In the genomic region with DNA sequence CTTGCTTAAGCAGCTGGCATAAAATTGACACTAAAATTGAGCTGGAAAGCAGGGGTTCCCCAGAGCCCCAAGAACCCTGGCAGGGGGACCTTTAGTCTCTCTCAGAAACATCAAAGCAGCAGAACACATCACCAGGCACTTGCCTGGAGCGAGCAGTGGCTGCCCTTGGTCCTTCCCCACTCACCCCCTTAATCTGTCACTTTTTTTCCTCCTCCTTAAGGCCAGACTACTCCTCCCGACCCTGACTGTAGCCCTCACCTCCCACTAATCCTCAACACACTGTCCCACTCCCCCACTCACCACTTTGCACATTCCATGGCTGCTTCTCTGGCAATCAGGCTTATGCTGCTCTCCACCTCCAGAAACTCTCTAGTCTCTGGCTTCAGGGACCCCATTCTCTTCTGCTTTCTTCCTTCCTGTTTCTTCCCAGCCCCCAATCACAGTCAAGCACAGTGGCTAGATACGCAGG, we compare ENCODE assay signal across 8 cellular contexts. TPM values are rescaled to one million over a fixed set of nuclear protein-coding genes. Genes with fewer than 3 reads are reported as not detected.
DNase-seq lines count a peak whose midpoint lies in the region; ATAC-seq, FAIRE-seq and TF ChIP-seq lines count a peak whose summit lies in the region.

No MANE protein-coding gene starts in this region.

- in situ Hi-C loops in HepG2 (cut with HindIII; ENCODE audit: extremely low pct_ligation_motif_present, low pct_unique_long_range_greater_than_20kb), result loop anchor here (5.0 kb wide), 1 partner anchor 115 kb away; no protein-coding TSS in a partner anchor

- FAIRE-seq in astrocyte (lab: Jason Lieb, UNC) (no peak), HepG2 (lab: Jason Lieb, UNC) (no peak), urothelium cell line (lab: Jason Lieb, UNC) (no peak)

- H3K79me2 ChIP-seq in astrocyte (ENCODE audit: insufficient read depth, low read length) (peaks cover 15% of the 10 kb centered on the region), HepG2 (ENCODE audit: insufficient read depth, low read length) (peaks cover 11% of the 10 kb centered on the region)

- under 1% methylated on average over 3 of the region's 3 CpGs for WGBS in HepG2 (ENCODE audit: low lambda C conversion rate)

- H3K27ac Mint-ChIP-seq in astrocyte (ENCODE audit: unreplicated experiment), result peak overlapping the region; percentile 22

- peaks cover 19% of the 10 kb centered on the region for H3K36me3 ChIP-seq in HUES48 (ENCODE audit: control insufficient read depth, insufficient read depth, low read length)
- peaks cover under 1% of the 10 kb centered on the region for H3K36me3 ChIP-seq in astrocyte (ENCODE audit: insufficient read depth, low read length)
- H3K36me3 ChIP-seq in HepG2 (replicated peaks in 1 of 2; ENCODE audit: control insufficient read depth in 1 of 2, insufficient read depth in 2 of 2, low read length in 2 of 2), result peaks cover 0 to 6% of the 10 kb centered on the region in 2 experiments; a peak in 1 of 5 replicates

- no peak for DNase-seq in astrocyte (ENCODE audit: low read depth)
- DNase-seq in HepG2 (ENCODE audit: low spot score), result no peak
- peak; percentile 7 for DNase-seq in urothelium cell line (ENCODE audit: low spot score)
- no peak for DNase-seq in putamen (ENCODE audit: low spot score)
- no peak for DNase-seq in islet precursor cell

- no peaks in the 10 kb centered on the region for H3K9me3 Mint-ChIP-seq in astrocyte (ENCODE audit: unreplicated experiment)

- H3K27ac ChIP-seq in HUES48 (ENCODE audit: low read depth, low read length) (no peak overlapping the region), astrocyte (ENCODE audit: low read depth, low read length) (no peak overlapping the region), HepG2 (ENCODE audit: extremely low read length, insufficient read depth, low read length) (no peak overlapping the region)

- H2AFZ ChIP-seq in astrocyte (ENCODE audit: low read depth, low read length) (peak overlapping the region; percentile 92), HepG2 (ENCODE audit: low read length) (peak overlapping the region; percentile 99)

- no peak for TF ChIP-seq RAD21 in HepG2 (CRISPR knock-in tag; IDR thresholded peaks at IDR 0.05)

- H3K4me2 ChIP-seq in astrocyte (ENCODE audit: low read length) (peak overlapping the region; percentile 93), HepG2 (ENCODE audit: low read depth, low read length) (peak overlapping the region; percentile 95)

- H3K9me3 ChIP-seq in HUES48 (ENCODE audit: control insufficient read depth, insufficient read depth, low read length) (no peaks in the 10 kb centered on the region), astrocyte (ENCODE audit: insufficient read depth, low read depth, low read length) (no peaks in the 10 kb centered on the region), HepG2 (ENCODE audit: low read length) (no peaks in the 10 kb centered on the region)

- H4K20me1 ChIP-seq in astrocyte (ENCODE audit: insufficient read depth, low read length) (no peaks in the 10 kb centered on the region), HepG2 (ENCODE audit: insufficient read depth, low read length) (no peaks in the 10 kb centered on the region)

- TF ChIP-seq POLR2A in HepG2 (IDR thresholded peaks at IDR 0.05; ENCODE audit: insufficient read depth in 1 of 2, low read depth in 2 of 2, low read length in 2 of 2), result no peak

- TF ChIP-seq EP300 in HepG2 (IDR thresholded peaks at IDR 0.05; ENCODE audit: low read depth in 2 of 2, low read length in 2 of 2), result no peak
- no peak for TF ChIP-seq EP300 in HepG2 (CRISPR knock-in tag; IDR thresholded peaks at IDR 0.05; ENCODE audit: borderline replicate concordance)

- ATAC-seq in GM19023 (IDR thresholded peaks at IDR 0.05; ENCODE audit: unreplicated experiment) (peak; percentile 8), HepG2 (peak; percentile 75), HG03097 (IDR thresholded peaks at IDR 0.05; ENCODE audit: low FRiP score, unreplicated experiment) (no peak)

- CTCF ChIA-PET in HepG2 (lab: Yijun Ruan, JAX; ENCODE audit: low intra/inter-chr PET ratio, low total read pairs), result no interaction called here

- H3K27me3 Mint-ChIP-seq in astrocyte (ENCODE audit: low read depth, unreplicated experiment), result no peaks in the 10 kb centered on the region

- TF ChIP-seq CTCF in astrocyte (IDR thresholded peaks at IDR 0.05; ENCODE audit: insufficient read depth, low read depth, low read length) (no peak), HepG2 (CRISPR knock-in tag; IDR thresholded peaks at IDR 0.05) (no peak)

- peaks cover 14% of the 10 kb centered on the region for H3K4me1 ChIP-seq in HUES48 (ENCODE audit: control insufficient read depth, insufficient read depth, low read length)
- H3K4me1 ChIP-seq in astrocyte (ENCODE audit: insufficient read depth, low read length), result peaks cover 11% of the 10 kb centered on the region
- peaks cover 27% of the 10 kb centered on the region for H3K4me1 ChIP-seq in HepG2 (ENCODE audit: insufficient read depth, low read length)

- H3K36me3 Mint-ChIP-seq in astrocyte (ENCODE audit: low read depth, unreplicated experiment), result peaks cover 2% of the 10 kb centered on the region

- H3K9ac ChIP-seq in HUES48 (ENCODE audit: low read depth, low read length) (no peak overlapping the region; the same call in 1 of the 2 replicates), astrocyte (ENCODE audit: low read length) (peak overlapping the region; percentile 86), HepG2 (ENCODE audit: insufficient read depth, low read depth, low read length) (peak overlapping the region; percentile 79)

- peak overlapping the region; percentile 84 for H3K4me3 ChIP-seq in HUES48 (ENCODE audit: low read depth, low read length)
- H3K4me3 ChIP-seq in astrocyte (ENCODE audit: insufficient read depth, low read depth, low read length), result peak overlapping the region; percentile 81
- peak overlapping the region; percentile 85 to 98 (median 97) for H3K4me3 ChIP-seq in HepG2 (replicated peaks in 1 of 3; ENCODE audit: insufficient read depth in 1 of 3, low read depth in 2 of 3, low read length in 3 of 3)

- no TSS peak for BruUV-seq in HepG2 (replicated peaks; lab: Mats Ljungman, UMichigan)

- H3K4me3 Mint-ChIP-seq in astrocyte (ENCODE audit: unreplicated experiment), result peak overlapping the region; percentile 99

- POLR2A ChIA-PET in HepG2 (lab: Yijun Ruan, JAX), result interaction anchor here (0.6 to 3.6 kb wide), 21 partner anchors 11 to 334 kb away, joined by 3 to 67 read pairs (median 5); a partner anchor contains a TSS

- H3K27me3 ChIP-seq in HUES48 (ENCODE audit: control insufficient read depth, insufficient read depth, low read length), result no peaks in the 10 kb centered on the region
- H3K27me3 ChIP-seq in astrocyte (ENCODE audit: insufficient read depth, low read length), result no peaks in the 10 kb centered on the region
- no peaks in the 10 kb centered on the region; a peak in 1 of 5 replicates for H3K27me3 ChIP-seq in HepG2 (ENCODE audit: control insufficient read depth in 1 of 2, insufficient read depth in 2 of 2, low read length in 2 of 2)

- intact Hi-C loops in HepG2 (cut with micrococcal nuclease; ENCODE audit: unreplicated experiment), result loop anchor here (1.0 kb wide), 7 partner anchors 15 to 116 kb away; a partner anchor contains a TSS

- H3K4me1 Mint-ChIP-seq in astrocyte (ENCODE audit: low read depth, unreplicated experiment), result peaks cover 9% of the 10 kb centered on the region

RNA-seq across cellular contexts. Expression of a gene that starts 0.5 kb away (rescaled TPM):
- 3.9 TPM in 2 replicates for total RNA-seq in astrocyte
- 7.8 and 10.2 TPM in 2 replicates for total RNA-seq in HepG2 (2016; rRNA removed; fragmentation: Illumina TruSeq; extraction: Trizol)
- total RNA-seq in HepG2 (2016; cell fraction: cytosol; rRNA removed; fragmentation: Illumina TruSeq; extraction: Trizol; ENCODE audit: low read depth), result 1.4 and 1.6 TPM in 2 replicates
- total RNA-seq in HepG2 (2016; cell fraction: insoluble cytoplasmic fraction; rRNA removed; fragmentation: Illumina TruSeq; extraction: Trizol), result 7.5 and 9.4 TPM in 2 replicates
- 3.7 and 5.5 TPM in 2 replicates for total RNA-seq in HepG2 (2016; cell fraction: membrane; rRNA removed; fragmentation: Illumina TruSeq; extraction: Trizol)
- total RNA-seq in HepG2 (2016; cell fraction: nucleus; rRNA removed; fragmentation: Illumina TruSeq; extraction: Trizol), result 6.4 and 6.9 TPM in 2 replicates
- polyA plus RNA-seq in HepG2 (2011; rRNA removed), result 2.9 and 3.4 TPM in 2 replicates
- polyA plus RNA-seq in HepG2 (2011; cell fraction: cytosol; rRNA removed), result 2.1 and 2.6 TPM in 2 replicates
- polyA plus RNA-seq in HepG2 (2011; cell fraction: nucleus; rRNA removed), result 3.2 and 3.7 TPM in 2 replicates
- polyA plus RNA-seq in HepG2 (2012), result 4.0 and 4.1 TPM in 2 replicates
- 0.36 and 0.46 TPM in 2 replicates for polyA plus RNA-seq in HepG2 (2016; cell fraction: cytosol; fragmentation: Illumina TruSeq; extraction: Trizol; ENCODE audit: low read depth)
- 5.8 and 6.2 TPM in 2 replicates for polyA plus RNA-seq in HepG2 (2016; cell fraction: insoluble cytoplasmic fraction; fragmentation: Illumina TruSeq; extraction: Trizol; ENCODE audit: low read depth)
- 1.1 TPM in 2 replicates for polyA plus RNA-seq in HepG2 (2016; cell fraction: membrane; fragmentation: Illumina TruSeq; extraction: Trizol; ENCODE audit: low read depth)
- 10.0 and 10.9 TPM in 2 replicates for polyA plus RNA-seq in HepG2 (2016; cell fraction: nucleus; fragmentation: Illumina TruSeq; extraction: Trizol; ENCODE audit: insufficient read depth, low read depth)
- polyA minus RNA-seq in HepG2 (2011; rRNA and poly(A)+ RNA removed; ENCODE audit: low replicate concordance), result 2.8 and 4.2 TPM in 2 replicates
- 2.3 and 3.3 TPM in 2 replicates for polyA minus RNA-seq in HepG2 (2011; cell fraction: cytosol; rRNA and poly(A)+ RNA removed)
- 4.1 and 6.6 TPM in 2 replicates for polyA minus RNA-seq in HepG2 (2011; cell fraction: nucleus; rRNA and poly(A)+ RNA removed)

RNA-seq across cellular contexts. Expression of a gene that starts 6.6 kb away (rescaled TPM):
- not detected in 2 replicates for total RNA-seq in astrocyte
- total RNA-seq in HepG2 (2016; rRNA removed; fragmentation: Illumina TruSeq; extraction: Trizol), result not detected in 2 replicates
- not detected in 2 replicates for total RNA-seq in HepG2 (2016; cell fraction: cytosol; rRNA removed; fragmentation: Illumina TruSeq; extraction: Trizol; ENCODE audit: low read depth)
- total RNA-seq in HepG2 (2016; cell fraction: insoluble cytoplasmic fraction; rRNA removed; fragmentation: Illumina TruSeq; extraction: Trizol), result not detected in 2 replicates
- not detected in 2 replicates for total RNA-seq in HepG2 (2016; cell fraction: membrane; rRNA removed; fragmentation: Illumina TruSeq; extraction: Trizol)
- 0.31 TPM in 1 of 2 replicates, not detected in the other for total RNA-seq in HepG2 (2016; cell fraction: nucleus; rRNA removed; fragmentation: Illumina TruSeq; extraction: Trizol)
- not detected in 2 replicates for polyA plus RNA-seq in HepG2 (2011; rRNA removed)
- polyA plus RNA-seq in HepG2 (2011; cell fraction: cytosol; rRNA removed), result not detected in 2 replicates
- polyA plus RNA-seq in HepG2 (2011; cell fraction: nucleus; rRNA removed), result not detected in 2 replicates
- polyA plus RNA-seq in HepG2 (2012), result not detected in 2 replicates
- not detected in 2 replicates for polyA plus RNA-seq in HepG2 (2016; cell fraction: cytosol; fragmentation: Illumina TruSeq; extraction: Trizol; ENCODE audit: low read depth)
- not detected in 2 replicates for polyA plus RNA-seq in HepG2 (2016; cell fraction: insoluble cytoplasmic fraction; fragmentation: Illumina TruSeq; extraction: Trizol; ENCODE audit: low read depth)
- not detected in 2 replicates for polyA plus RNA-seq in HepG2 (2016; cell fraction: membrane; fragmentation: Illumina TruSeq; extraction: Trizol; ENCODE audit: low read depth)
- not detected in 2 replicates for polyA plus RNA-seq in HepG2 (2016; cell fraction: nucleus; fragmentation: Illumina TruSeq; extraction: Trizol; ENCODE audit: insufficient read depth, low read depth)
- not detected in 2 replicates for polyA minus RNA-seq in HepG2 (2011; rRNA and poly(A)+ RNA removed; ENCODE audit: low replicate concordance)
- not detected in 2 replicates for polyA minus RNA-seq in HepG2 (2011; cell fraction: cytosol; rRNA and poly(A)+ RNA removed)
- polyA minus RNA-seq in HepG2 (2011; cell fraction: nucleus; rRNA and poly(A)+ RNA removed), result not detected in 2 replicates

RNA-seq across cellular contexts. Expression of a gene that starts 14.4 kb away (rescaled TPM):
- 12.0 and 15.9 TPM in 2 replicates for total RNA-seq in astrocyte
- total RNA-seq in HepG2 (2016; rRNA removed; fragmentation: Illumina TruSeq; extraction: Trizol), result 15.6 and 18.5 TPM in 2 replicates
- total RNA-seq in HepG2 (2016; cell fraction: cytosol; rRNA removed; fragmentation: Illumina TruSeq; extraction: Trizol; ENCODE audit: low read depth), result 7.2 and 8.7 TPM in 2 replicates
- 15.7 and 18.1 TPM in 2 replicates for total RNA-seq in HepG2 (2016; cell fraction: insoluble cytoplasmic fraction; rRNA removed; fragmentation: Illumina TruSeq; extraction: Trizol)
- 10.3 and 13.0 TPM in 2 replicates for total RNA-seq in HepG2 (2016; cell fraction: membrane; rRNA removed; fragmentation: Illumina TruSeq; extraction: Trizol)
- total RNA-seq in HepG2 (2016; cell fraction: nucleus; rRNA removed; fragmentation: Illumina TruSeq; extraction: Trizol), result 15.2 and 17.4 TPM in 2 replicates
- 12.0 and 13.4 TPM in 2 replicates for polyA plus RNA-seq in HepG2 (2011; rRNA removed)
- polyA plus RNA-seq in HepG2 (2011; cell fraction: cytosol; rRNA removed), result 4.9 and 6.6 TPM in 2 replicates
- polyA plus RNA-seq in HepG2 (2011; cell fraction: nucleus; rRNA removed), result 22.8 and 33.1 TPM in 2 replicates
- polyA plus RNA-seq in HepG2 (2012), result 10.5 and 11.0 TPM in 2 replicates
- 1.5 and 1.9 TPM in 2 replicates for polyA plus RNA-seq in HepG2 (2016; cell fraction: cytosol; fragmentation: Illumina TruSeq; extraction: Trizol; ENCODE audit: low read depth)
- 12.7 and 14.4 TPM in 2 replicates for polyA plus RNA-seq in HepG2 (2016; cell fraction: insoluble cytoplasmic fraction; fragmentation: Illumina TruSeq; extraction: Trizol; ENCODE audit: low read depth)
- 3.2 and 3.7 TPM in 2 replicates for polyA plus RNA-seq in HepG2 (2016; cell fraction: membrane; fragmentation: Illumina TruSeq; extraction: Trizol; ENCODE audit: low read depth)
- polyA plus RNA-seq in HepG2 (2016; cell fraction: nucleus; fragmentation: Illumina TruSeq; extraction: Trizol; ENCODE audit: insufficient read depth, low read depth), result 22.0 and 24.8 TPM in 2 replicates
- polyA minus RNA-seq in HepG2 (2011; rRNA and poly(A)+ RNA removed; ENCODE audit: low replicate concordance), result 6.9 and 9.7 TPM in 2 replicates
- polyA minus RNA-seq in HepG2 (2011; cell fraction: cytosol; rRNA and poly(A)+ RNA removed), result 4.6 TPM in 2 replicates
- polyA minus RNA-seq in HepG2 (2011; cell fraction: nucleus; rRNA and poly(A)+ RNA removed), result 28.1 and 38.9 TPM in 2 replicates

RNA-seq across cellular contexts. Expression of a gene that starts 27.5 kb away (rescaled TPM):
- total RNA-seq in astrocyte (14.7 and 16.9 TPM in 2 replicates), HepG2 (2016; rRNA removed; fragmentation: Illumina TruSeq; extraction: Trizol) (17.2 and 17.8 TPM in 2 replicates)
- total RNA-seq in HepG2 (2016; cell fraction: cytosol; rRNA removed; fragmentation: Illumina TruSeq; extraction: Trizol; ENCODE audit: low read depth), result 7.2 and 8.1 TPM in 2 replicates
- total RNA-seq in HepG2 (2016; cell fraction: insoluble cytoplasmic fraction; rRNA removed; fragmentation: Illumina TruSeq; extraction: Trizol), result 16.5 and 18.3 TPM in 2 replicates
- total RNA-seq in HepG2 (2016; cell fraction: membrane; rRNA removed; fragmentation: Illumina TruSeq; extraction: Trizol), result 11.7 and 14.0 TPM in 2 replicates
- 17.5 and 19.6 TPM in 2 replicates for total RNA-seq in HepG2 (2016; cell fraction: nucleus; rRNA removed; fragmentation: Illumina TruSeq; extraction: Trizol)
- polyA plus RNA-seq in HepG2 (2011; rRNA removed), result 14.6 and 16.3 TPM in 2 replicates
- 7.0 and 11.8 TPM in 2 replicates for polyA plus RNA-seq in HepG2 (2011; cell fraction: cytosol; rRNA removed)
- 15.9 and 27.8 TPM in 2 replicates for polyA plus RNA-seq in HepG2 (2011; cell fraction: nucleus; rRNA removed)
- polyA plus RNA-seq in HepG2 (2012), result 9.5 and 12.1 TPM in 2 replicates
- 1.2 and 1.4 TPM in 2 replicates for polyA plus RNA-seq in HepG2 (2016; cell fraction: cytosol; fragmentation: Illumina TruSeq; extraction: Trizol; ENCODE audit: low read depth)
- 13.3 and 14.6 TPM in 2 replicates for polyA plus RNA-seq in HepG2 (2016; cell fraction: insoluble cytoplasmic fraction; fragmentation: Illumina TruSeq; extraction: Trizol; ENCODE audit: low read depth)
- 2.7 and 3.2 TPM in 2 replicates for polyA plus RNA-seq in HepG2 (2016; cell fraction: membrane; fragmentation: Illumina TruSeq; extraction: Trizol; ENCODE audit: low read depth)
- 23.9 and 28.2 TPM in 2 replicates for polyA plus RNA-seq in HepG2 (2016; cell fraction: nucleus; fragmentation: Illumina TruSeq; extraction: Trizol; ENCODE audit: insufficient read depth, low read depth)
- 12.1 and 12.9 TPM in 2 replicates for polyA minus RNA-seq in HepG2 (2011; rRNA and poly(A)+ RNA removed; ENCODE audit: low replicate concordance)
- polyA minus RNA-seq in HepG2 (2011; cell fraction: cytosol; rRNA and poly(A)+ RNA removed), result 6.7 and 7.1 TPM in 2 replicates
- polyA minus RNA-seq in HepG2 (2011; cell fraction: nucleus; rRNA and poly(A)+ RNA removed), result 40.9 and 49.9 TPM in 2 replicates

RNA-seq across cellular contexts. Expression of a gene that starts 28.8 kb away (rescaled TPM):
- total RNA-seq in astrocyte, result 7.9 and 8.1 TPM in 2 replicates
- total RNA-seq in HepG2 (2016; rRNA removed; fragmentation: Illumina TruSeq; extraction: Trizol), result 6.9 and 8.5 TPM in 2 replicates
- 1.3 and 1.9 TPM in 2 replicates for total RNA-seq in HepG2 (2016; cell fraction: cytosol; rRNA removed; fragmentation: Illumina TruSeq; extraction: Trizol; ENCODE audit: low read depth)
- total RNA-seq in HepG2 (2016; cell fraction: insoluble cytoplasmic fraction; rRNA removed; fragmentation: Illumina TruSeq; extraction: Trizol), result 7.2 and 8.1 TPM in 2 replicates
- total RNA-seq in HepG2 (2016; cell fraction: membrane; rRNA removed; fragmentation: Illumina TruSeq; extraction: Trizol), result 3.5 and 4.3 TPM in 2 replicates
- total RNA-seq in HepG2 (2016; cell fraction: nucleus; rRNA removed; fragmentation: Illumina TruSeq; extraction: Trizol), result 6.9 and 7.1 TPM in 2 replicates
- 3.6 and 4.3 TPM in 2 replicates for polyA plus RNA-seq in HepG2 (2011; rRNA removed)
- polyA plus RNA-seq in HepG2 (2011; cell fraction: cytosol; rRNA removed), result 1.8 and 2.8 TPM in 2 replicates
- 4.7 and 6.6 TPM in 2 replicates for polyA plus RNA-seq in HepG2 (2011; cell fraction: nucleus; rRNA removed)
- 3.9 and 4.6 TPM in 2 replicates for polyA plus RNA-seq in HepG2 (2012)
- 1.0 and 1.2 TPM in 2 replicates for polyA plus RNA-seq in HepG2 (2016; cell fraction: cytosol; fragmentation: Illumina TruSeq; extraction: Trizol; ENCODE audit: low read depth)
- 5.7 and 6.1 TPM in 2 replicates for polyA plus RNA-seq in HepG2 (2016; cell fraction: insoluble cytoplasmic fraction; fragmentation: Illumina TruSeq; extraction: Trizol; ENCODE audit: low read depth)
- 2.3 and 2.4 TPM in 2 replicates for polyA plus RNA-seq in HepG2 (2016; cell fraction: membrane; fragmentation: Illumina TruSeq; extraction: Trizol; ENCODE audit: low read depth)
- polyA plus RNA-seq in HepG2 (2016; cell fraction: nucleus; fragmentation: Illumina TruSeq; extraction: Trizol; ENCODE audit: insufficient read depth, low read depth), result 10.1 and 10.5 TPM in 2 replicates
- polyA minus RNA-seq in HepG2 (2011; rRNA and poly(A)+ RNA removed; ENCODE audit: low replicate concordance), result 2.1 and 5.3 TPM in 2 replicates
- 1.4 and 2.2 TPM in 2 replicates for polyA minus RNA-seq in HepG2 (2011; cell fraction: cytosol; rRNA and poly(A)+ RNA removed)
- polyA minus RNA-seq in HepG2 (2011; cell fraction: nucleus; rRNA and poly(A)+ RNA removed), result 6.2 and 8.1 TPM in 2 replicates
